In the genomic region with DNA sequence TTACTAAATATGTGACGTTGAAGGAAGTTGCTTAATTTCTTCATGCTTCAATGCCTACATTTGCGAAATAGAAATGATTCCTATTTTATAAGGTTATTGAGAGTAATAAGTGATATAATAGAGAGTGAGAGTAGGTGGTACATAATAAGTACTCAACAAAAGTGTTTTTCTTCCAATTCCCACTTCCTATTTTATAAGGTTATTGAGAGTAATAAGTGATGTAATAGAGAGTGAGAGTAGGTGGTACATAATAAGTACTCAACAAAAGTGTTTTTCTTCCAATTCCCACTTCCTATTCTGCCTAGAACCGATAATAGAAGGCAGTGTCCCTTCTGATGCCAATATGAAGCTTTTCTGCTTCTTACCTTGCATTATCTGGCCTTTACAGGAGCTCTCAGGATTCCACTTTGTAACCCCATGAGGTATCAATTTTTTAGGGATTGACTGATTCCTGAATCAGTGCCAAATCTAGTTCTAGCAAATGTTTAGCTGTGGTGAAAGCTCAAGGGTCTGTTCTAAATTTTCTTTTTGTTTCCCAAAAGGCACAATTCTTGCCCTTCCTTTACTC, we compare ENCODE assay signal across 19 cellular contexts. TPM values are rescaled to one million over a fixed set of nuclear protein-coding genes. Genes with fewer than 3 reads are reported as not detected.
DNase-seq lines count a peak whose midpoint lies in the region; ATAC-seq, FAIRE-seq and TF ChIP-seq lines count a peak whose summit lies in the region.
"Had no signal": no experiment of that assay in that cellular context is flagged by ENCODE, and none has a peak within 500 bp of the region (broad histone marks: within the 10 kb centered on the region; RNA-seq: fewer than 3 reads in every experiment).

No MANE protein-coding gene starts in this region.

- DNase-seq in GM12891 (ENCODE audit: insufficient read length, low spot score) (no peak), OCI-M1 (lab: John Stamatoyannopoulos, UW) (peak; percentile 78), pancreas (no peak), GM20000 (ENCODE audit: low spot score) (no peak), midbrain (lab: John Stamatoyannopoulos, UW) (no peak)
- DNase-seq: ACHN; AML-193; CD8-positive, alpha-beta T cell; GDM1; H7; NCI-H1092; NCI-H146; NCI-H2081 treated with DMSO at 0.1 percent for 48 hours; NCI-H510A treated with DMSO at 0.1 percent for 48 hours; SHP77 had no signal

- H3K4me3 ChIP-seq in BLaER1 treated with 17β-estradiol and CSF1 and Interleukin-3, amounts not matched to agents 10 nM and 100 nM = peak overlapping the region in 2 of 10 experiments; percentile 14 to 20; a peak in 2 of 20 replicates
- H3K4me3 ChIP-seq in pancreas = no peak overlapping the region

- intact Hi-C loops in pancreas (cut with DNase I) = no loop called here

- peak; percentile 43 for FAIRE-seq in GM12891 (lab: Jason Lieb, UNC)
- peak; percentile 78 for FAIRE-seq in pancreas (lab: Jason Lieb, UNC)
- FAIRE-seq: GM12892 had no signal

- H3K9me3 ChIP-seq in BLaER1 treated with 17β-estradiol and CSF1 and Interleukin-3, amounts not matched to agents 10 nM and 100 nM (replicated peaks in 1 of 11) = peaks cover 3 to 43% (median 17%) of the 10 kb centered on the region in 11 experiments; a peak in 14 of 22 replicates
- no peaks in the 10 kb centered on the region for H3K9me3 ChIP-seq in pancreas

- ATAC-seq in pancreas (no peak), GM19035 (IDR thresholded peaks at IDR 0.05; ENCODE audit: unreplicated experiment) (no peak)
- ATAC-seq: CD8-positive, alpha-beta T cell had no signal

- no peak for TF ChIP-seq POLR2A in GM12891 (IDR thresholded peaks at IDR 0.05; ENCODE audit: low read depth, low read length)

- peaks cover 39 to 97% (median 85%) of the 10 kb centered on the region in 10 experiments for H3K4me1 ChIP-seq in BLaER1 treated with 17β-estradiol and CSF1 and Interleukin-3, amounts not matched to agents 10 nM and 100 nM
- H3K4me1 ChIP-seq in pancreas = no peaks in the 10 kb centered on the region

- H3K27ac ChIP-seq in BLaER1 treated with 17β-estradiol and CSF1 and Interleukin-3, amounts not matched to agents 10 nM and 100 nM = peak overlapping the region in 10 of 11 experiments; percentile 42 to 99 (median 72); a peak in 19 of 22 replicates
- no peak overlapping the region for H3K27ac ChIP-seq in pancreas

- H3K36me3 ChIP-seq in BLaER1 treated with 17β-estradiol and CSF1 and Interleukin-3, amounts not matched to agents 10 nM and 100 nM = peaks cover 0 to 6% (median 0%) of the 10 kb centered on the region in 11 experiments; a peak in 1 of 22 replicates
- H3K36me3 ChIP-seq in pancreas = no peaks in the 10 kb centered on the region

- WGBS in pancreas, 2 donors = 47 to 56% methylated on average over 3 of the region's 3 CpGs

- TF ChIP-seq CTCF in pancreas (IDR thresholded peaks at IDR 0.05) = no peak
- TF ChIP-seq CTCF in GM20000 (IDR thresholded peaks at IDR 0.05; ENCODE audit: extremely low read depth, missing control alignments) = no peak

- H3K4me2 ChIP-seq in BLaER1 treated with 17β-estradiol and CSF1 and Interleukin-3, amounts not matched to agents 10 nM and 100 nM = peak overlapping the region in 8 of 11 experiments; percentile 5 to 96 (median 34); a peak in 12 of 22 replicates

- peak overlapping the region in 1 of 11 experiments; percentile 45; a peak in 2 of 22 replicates for H3K9ac ChIP-seq in BLaER1 treated with 17β-estradiol and CSF1 and Interleukin-3, amounts not matched to agents 10 nM and 100 nM

- H4K20me1 ChIP-seq in BLaER1 treated with 17β-estradiol and CSF1 and Interleukin-3, amounts not matched to agents 10 nM and 100 nM = no peaks in the 10 kb centered on the region

- peaks cover 0 to 6% (median 0%) of the 10 kb centered on the region in 11 experiments; a peak in 2 of 22 replicates for H3K27me3 ChIP-seq in BLaER1 treated with 17β-estradiol and CSF1 and Interleukin-3, amounts not matched to agents 10 nM and 100 nM
- peaks cover 0 to 8% (median 0%) of the 10 kb centered on the region in 4 donors for H3K27me3 ChIP-seq in pancreas

TF ChIP-seq in GM12891, 5 proteins besides CTCF, POLR2A, EP300 and RAD21:
- TF ChIP-seq SPI1 (IDR thresholded peaks at IDR 0.05; ENCODE audit: low read depth, low read length) = peak; percentile 52; the same call in 1 of the 2 replicates
- TF ChIP-seq POU2F2 (IDR thresholded peaks at IDR 0.05; ENCODE audit: low read depth, low read length) = no peak

RNA-seq across cellular contexts. Expression of a gene that starts 31.4 kb away (rescaled TPM):
- 0.08 TPM for polyA plus RNA-seq in GM12891 (2012; ENCODE audit: low read depth, missing spikeins)
- 10 to 100 TPM in 3 of 6 donors, 1 to 10 TPM in 3; 1.4 to 42.6 (median 8.5) TPM for total RNA-seq in pancreas
- 1 to 10 TPM; 4.2 to 5.1 TPM for polyA plus RNA-seq in pancreas
- total RNA-seq: CD8-positive, alpha-beta T cell; H7; T-helper 1 cell treated with Interleukin-12 subunit alpha and Interleukin-12 subunit beta and Interleukin-4 antibody, amounts not matched to agents 30 ng/mL and 1 ng/mL, for 36 hours had no signal

Comparison
In these comparisons a context has a peak if more than half of its experiments do, and no peak if none do; other contexts are left out.
1. H3K27ac ChIP-seq: peak in BLaER1 treated with 17β-estradiol and CSF1 and Interleukin-3, amounts not matched to agents 10 nM and 100 nM (10 of 11); none in pancreas (0 of 4).